Comparison of ENCODE assay signal across 27 cellular contexts in the genomic region with DNA sequence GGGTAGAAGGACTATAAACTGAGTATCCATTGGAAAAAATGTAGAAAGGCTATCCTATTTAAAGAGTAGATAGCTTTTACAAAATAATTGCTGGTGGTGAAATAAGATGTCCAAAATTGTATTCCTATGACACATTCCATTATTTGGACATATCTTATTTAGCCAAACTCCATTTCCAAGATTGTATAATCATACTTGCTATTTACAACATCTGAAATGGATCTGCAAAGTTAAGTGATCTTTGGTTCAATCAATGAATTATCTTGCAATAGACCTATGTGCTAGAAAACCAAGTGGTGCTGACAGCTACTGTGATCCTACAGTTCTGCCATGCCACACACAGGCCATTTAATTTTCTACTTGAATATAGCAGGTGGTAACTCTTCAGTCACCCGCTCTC. TPM values are rescaled to one million over a fixed set of nuclear protein-coding genes. Genes with fewer than 3 reads are reported as not detected.
A peak's percentile ranks its signal among the peaks of the same experiment; 100 is the strongest.
DNase-seq lines count a peak whose midpoint lies in the region; FAIRE-seq and TF ChIP-seq lines count a peak whose summit lies in the region.
"Had no signal": no experiment of that assay in that cellular context is flagged by ENCODE, and none has a peak within 500 bp of the region (broad histone marks: within the 10 kb centered on the region; RNA-seq: fewer than 3 reads in every experiment).

No MANE protein-coding gene starts in this region.

- in situ Hi-C loops in GM23248 (cut with MboI) = no loop called here
- in situ Hi-C loops in brain microvascular endothelial cell (cut with HindIII; ENCODE audit: low pct_ligation_motif_present, low sequenced_read_pairs) = no loop called here

- peaks cover 70% of the 10 kb centered on the region for H3K36me3 ChIP-seq in GM23248 (ENCODE audit: low read depth)
- no peaks in the 10 kb centered on the region for H3K36me3 ChIP-seq in adipocyte (ENCODE audit: control insufficient read depth, insufficient read depth, low read length, severe bottlenecking)
- no peaks in the 10 kb centered on the region for H3K36me3 ChIP-seq in endodermal cell (ENCODE audit: control insufficient read depth, insufficient read depth, low read length)
- H3K36me3 ChIP-seq in brain microvascular endothelial cell (replicated peaks) = peaks cover 67% of the 10 kb centered on the region
- H3K36me3 ChIP-seq: Peyer's patch had no signal

- H3K4me1 Mint-ChIP-seq in endodermal cell = peaks cover 4% of the 10 kb centered on the region

- DNase-seq in GM23248 = peak; percentile 46
- no peak for DNase-seq in adipocyte (ENCODE audit: low read depth)
- DNase-seq in fibroblast of the aortic adventitia (ENCODE audit: low read depth) = peak; percentile 35
- no peak for DNase-seq in endodermal cell
- DNase-seq in stimulated activated CD4-positive, alpha-beta T cell treated with anti-CD3 and anti-CD28 coated beads, Interleukin-2, amount 100 ng/mL, for 48 hours = no peak
- DNase-seq in brain microvascular endothelial cell = no peak
- DNase-seq: C1 segment of cervical spinal cord; Caco-2; CD8-positive, alpha-beta T cell; DMS 273 treated with DMSO at 0.1 percent for 48 hours; DMS79; GF-D8; HCEC 1CT; KG1; NCI-H1048; NCI-H1436 treated with DMSO at 0.1 percent for 48 hours; NCI-H2029; NCI-H2227 treated with DMSO at 0.1 percent for 48 hours; NCI-H69; Peyer's patch; SIG-M5 had no signal

- no peak overlapping the region for H2AFZ ChIP-seq in GM23248

- H4K20me1 ChIP-seq in GM23248 (ENCODE audit: insufficient read depth) = peaks cover 7% of the 10 kb centered on the region

- H3K4me3 ChIP-seq in GM23248 = no peak overlapping the region
- no peak overlapping the region for H3K4me3 ChIP-seq in adipocyte (ENCODE audit: low read length)
- no peak overlapping the region for H3K4me3 ChIP-seq in fibroblast of the aortic adventitia (ENCODE audit: low read depth, low read length)
- no peak overlapping the region for H3K4me3 ChIP-seq in endodermal cell (ENCODE audit: low read length)
- no peak overlapping the region for H3K4me3 ChIP-seq in brain microvascular endothelial cell (ENCODE audit: low read depth, low read length)
- H3K4me3 ChIP-seq: Peyer's patch, SK-N-MC had no signal

- no peaks in the 10 kb centered on the region for H3K27me3 ChIP-seq in GM23248 (replicated peaks; ENCODE audit: insufficient read depth)
- H3K27me3 ChIP-seq in adipocyte (replicated peaks; ENCODE audit: control insufficient read depth, insufficient read depth, low read length) = no peaks in the 10 kb centered on the region
- peaks cover 17% of the 10 kb centered on the region for H3K27me3 ChIP-seq in endodermal cell (ENCODE audit: control insufficient read depth, insufficient read depth, low read length, poor library complexity, severe bottlenecking)
- no peaks in the 10 kb centered on the region for H3K27me3 ChIP-seq in brain microvascular endothelial cell (replicated peaks)
- H3K27me3 ChIP-seq: Peyer's patch had no signal

- H3K9ac ChIP-seq in GM23248 = no peak overlapping the region
- H3K9ac ChIP-seq in adipocyte (ENCODE audit: low read length) = peak overlapping the region; percentile 51
- H3K9ac ChIP-seq in endodermal cell (ENCODE audit: extremely low read depth, low read length, poor library complexity, severe bottlenecking) = no peak overlapping the region

- H3K9me2 ChIP-seq in GM23248 (ENCODE audit: insufficient read depth) = no peaks in the 10 kb centered on the region

- H3K4me1 ChIP-seq in GM23248 (ENCODE audit: insufficient read depth) = peaks cover 92% of the 10 kb centered on the region
- H3K4me1 ChIP-seq in adipocyte (ENCODE audit: control insufficient read depth, insufficient read depth, low read length) = peaks cover 61% of the 10 kb centered on the region
- no peaks in the 10 kb centered on the region for H3K4me1 ChIP-seq in endodermal cell (ENCODE audit: control insufficient read depth, insufficient read depth, low read length)
- H3K4me1 ChIP-seq: Peyer's patch had no signal

- H3K9me3 ChIP-seq in GM23248 (ENCODE audit: low read depth) (no peaks in the 10 kb centered on the region), adipocyte (ENCODE audit: control insufficient read depth, low read length) (no peaks in the 10 kb centered on the region), endodermal cell (ENCODE audit: control insufficient read depth, low read length) (no peaks in the 10 kb centered on the region)
- H3K9me3 ChIP-seq: Caco-2, Peyer's patch had no signal

- H3K27me3 Mint-ChIP-seq in endodermal cell (ENCODE audit: insufficient read depth) = peaks cover 9% of the 10 kb centered on the region

- H3K27ac Mint-ChIP-seq in endodermal cell = no peak overlapping the region
- H3K27ac Mint-ChIP-seq: CD8-positive, alpha-beta T cell had no signal

- H3K4me2 ChIP-seq in GM23248 (ENCODE audit: unreplicated experiment) = peak overlapping the region; percentile 6

- peaks cover 97% of the 10 kb centered on the region for H3F3A ChIP-seq in GM23248 (ENCODE audit: insufficient read depth)

- H3K27ac ChIP-seq in GM23248 (peak overlapping the region; percentile 29), endodermal cell (ENCODE audit: low read depth, low read length) (no peak overlapping the region), brain microvascular endothelial cell (no peak overlapping the region)
- H3K27ac ChIP-seq: Peyer's patch, SK-N-MC had no signal

- TF ChIP-seq CTCF in fibroblast of the aortic adventitia (IDR thresholded peaks at IDR 0.05; ENCODE audit: insufficient read depth, low read length) (no peak), endodermal cell (conservative IDR thresholded peaks at IDR 0.05) (no peak), brain microvascular endothelial cell (IDR thresholded peaks at IDR 0.05; ENCODE audit: low read depth, low read length, missing control alignments) (no peak)

- 100% methylated on average over 1 of the region's 1 CpG for WGBS in GM23248 (ENCODE audit: low coverage in 1 of 2, low lambda C conversion rate in 2 of 2, missing lambda C conversion rate in 2 of 2), 2 experiments
- 100% methylated on average over 1 of the region's 1 CpG; no CpG with 5 or more reads in 1 of the 2 experiments for WGBS in endodermal cell (ENCODE audit: insufficient coverage in 1 of 2, insufficient read length in 1 of 2), 2 experiments

- no peak overlapping the region for H3K4me3 Mint-ChIP-seq in endodermal cell
- H3K4me3 Mint-ChIP-seq: CD8-positive, alpha-beta T cell had no signal

- no peaks in the 10 kb centered on the region for H3K36me3 Mint-ChIP-seq in endodermal cell (ENCODE audit: low read depth)
- H3K36me3 Mint-ChIP-seq: CD8-positive, alpha-beta T cell had no signal

- peaks cover 100% of the 10 kb centered on the region for H3K79me2 ChIP-seq in GM23248 (ENCODE audit: insufficient read depth)

- no peaks in the 10 kb centered on the region for H3K9me3 Mint-ChIP-seq in endodermal cell

- peak; percentile 40 for FAIRE-seq in A204.1 (lab: Jason Lieb, UNC)
- FAIRE-seq: GM12892, H1 had no signal

RNA-seq across cellular contexts. Expression of gene BLID, which starts 11.0 kb away (rescaled TPM):
- 4.1 and 7.1 TPM in 2 replicates for total RNA-seq in GM23248 (2014; rRNA removed; shearing (Covaris generic))
- polyA plus RNA-seq in GM23248 (2016; fragmentation: Nextera tagmentation; extraction: Ambion mirVana) = 0.84 and 2.9 TPM in 2 replicates
- total RNA-seq in fibroblast of the aortic adventitia (ENCODE audit: low replicate concordance) (2.1 and 30.6 TPM in 2 replicates), endodermal cell (not detected)
- not detected for polyA plus RNA-seq in endodermal cell (2013, experiment 1 of 2)
- polyA plus RNA-seq in endodermal cell (2013, experiment 2 of 2) = not detected
- total RNA-seq: Caco-2; CD8-positive, alpha-beta T cell; H1; NCI-H460; OCI-LY7; Peyer's patch had no signal
- polyA plus RNA-seq: H1 had no signal

Comparison
In these comparisons a context has a peak if more than half of its experiments do, and no peak if none do; other contexts are left out.
1. DNase-seq: peak in GM23248 (single experiment) and fibroblast of the aortic adventitia (single experiment); none in adipocyte (single experiment), endodermal cell (single experiment), stimulated activated CD4-positive, alpha-beta T cell treated with anti-CD3 and anti-CD28 coated beads, Interleukin-2, amount 100 ng/mL, for 48 hours (0 of 2) and brain microvascular endothelial cell (single experiment).